9 cellular contexts compared by ENCODE assay signal in genomic region chr6:45420083-45420908, GRCh38. TPM values are rescaled to one million over a fixed set of nuclear protein-coding genes. Genes with fewer than 3 reads are reported as not detected.
DNase-seq lines count a peak whose midpoint lies in the region; ATAC-seq, FAIRE-seq and TF ChIP-seq lines count a peak whose summit lies in the region.
"Had no signal": no experiment of that assay in that cellular context is flagged by ENCODE, and none has a peak within 500 bp of the region (broad histone marks: within the 10 kb centered on the region; RNA-seq: fewer than 3 reads in every experiment).

No MANE protein-coding gene starts in this region.

- DNase-seq in ELF-1 (ENCODE audit: low read depth, low spot score): peak; percentile 27
- DNase-seq in RCC 7860 (ENCODE audit: low spot score): peak; percentile 35
- no peak for DNase-seq in ascending aorta (ENCODE audit: low spot score in 2 of 2)
- DNase-seq in kidney tubule cell (ENCODE audit: low spot score): peak; percentile 57
- peak; percentile 29 for DNase-seq in stimulated activated CD8-positive, alpha-beta memory T cell treated with anti-CD3 and anti-CD28 coated beads, Interleukin-15, amount 100 ng/mL, for 24 hours (ENCODE audit: low read depth)
- DNase-seq in putamen (ENCODE audit: low spot score): no peak
- no peak for DNase-seq in NCI-H2196 treated with DMSO at 0.1 percent for 48 hours (lab: John Stamatoyannopoulos, UW; ENCODE audit: unreplicated experiment)

- no peaks in the 10 kb centered on the region for H3K36me3 ChIP-seq in ascending aorta

- H3K27ac ChIP-seq in ascending aorta: no peak overlapping the region
- H3K27ac ChIP-seq: parathyroid adenoma had no signal

- no peak for TF ChIP-seq CTCF in ascending aorta (IDR thresholded peaks at IDR 0.05)

- H3K4me1 ChIP-seq in ascending aorta: peaks cover 12 to 28% of the 10 kb centered on the region in 2 donors
- H3K4me1 ChIP-seq: parathyroid adenoma had no signal

- FAIRE-seq in RCC 7860 (lab: Jason Lieb, UNC): no peak

- intact Hi-C loops in ascending aorta (cut with DNase I): no loop called here

- peak overlapping the region; percentile 59 to 71 for H3K4me3 ChIP-seq in ascending aorta

- H3K9me3 ChIP-seq in ascending aorta: no peaks in the 10 kb centered on the region

- peaks cover 5% of the 10 kb centered on the region for H3K27me3 ChIP-seq in ascending aorta

- no peak for ATAC-seq in GM18858 (IDR thresholded peaks at IDR 0.05; ENCODE audit: unreplicated experiment)

RNA-seq across cellular contexts. Expression of gene SUPT3H, which starts 42.6 kb away (rescaled TPM):
- total RNA-seq in ascending aorta: not detected

Comparison
In these comparisons a context has a peak if more than half of its experiments do, and no peak if none do; other contexts are left out.
1. DNase-seq: peak in ELF-1 (single experiment), RCC 7860 (single experiment), kidney tubule cell (single experiment) and stimulated activated CD8-positive, alpha-beta memory T cell treated with anti-CD3 and anti-CD28 coated beads, Interleukin-15, amount 100 ng/mL, for 24 hours (single experiment); none in ascending aorta (0 of 2), putamen (single experiment) and NCI-H2196 treated with DMSO at 0.1 percent for 48 hours (single experiment).